In the genomic region with DNA sequence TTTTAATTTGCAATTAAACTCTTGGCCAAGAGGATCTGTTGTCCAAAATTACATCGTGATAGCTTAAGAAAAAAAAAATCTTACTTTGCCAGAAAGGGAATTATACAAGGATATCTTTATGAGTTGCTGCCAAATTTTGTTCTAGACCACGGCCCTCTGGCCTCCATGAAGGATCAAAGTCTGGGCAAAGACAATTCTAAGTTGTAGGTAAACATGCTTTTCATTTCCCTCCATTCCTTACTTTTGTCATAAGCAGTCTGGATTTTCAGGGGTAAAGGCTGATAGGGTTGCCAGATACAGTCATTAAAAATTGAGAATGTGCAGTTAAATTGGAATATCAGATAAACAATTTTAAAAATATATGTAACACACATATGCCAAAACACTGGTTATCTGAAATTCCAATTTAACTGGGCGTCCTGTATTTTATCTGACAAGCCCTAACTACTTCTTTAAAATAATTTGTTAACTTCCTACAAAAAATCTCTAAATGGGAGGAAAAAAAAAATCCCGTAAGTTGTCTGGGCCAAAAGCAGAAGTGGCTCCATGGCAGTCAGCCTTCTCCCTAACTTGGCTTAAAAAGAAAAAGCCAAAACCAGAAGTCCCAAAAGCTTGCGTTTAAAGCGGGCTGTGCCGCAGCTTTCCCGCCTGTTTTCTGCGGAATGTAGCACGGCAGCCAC, we compare ENCODE assay signal across 8 cellular contexts.
A peak's percentile ranks its signal among the peaks of the same experiment; 100 is the strongest.
DNase-seq lines count a peak whose midpoint lies in the region; ATAC-seq and TF ChIP-seq lines count a peak whose summit lies in the region.

No MANE protein-coding gene starts in this region.

- H3K27ac ChIP-seq in CD8-positive, alpha-beta memory T cell (ENCODE audit: low read depth, low read length), result peak overlapping the region; percentile 99
- H3K27ac ChIP-seq in MM.1S (ENCODE audit: low read length) (peak overlapping the region; percentile 100), ectodermal cell (ENCODE audit: insufficient read depth, low read depth, low read length, poor library complexity, severe bottlenecking) (peak overlapping the region; percentile 99), osteoblast (ENCODE audit: low read depth, low read length) (peak overlapping the region; percentile 98)

- H2AFZ ChIP-seq in MM.1S (ENCODE audit: low read length) (peak overlapping the region; percentile 92), osteoblast (ENCODE audit: low read length) (peak overlapping the region; percentile 91)

- DNase-seq in CD8-positive, alpha-beta memory T cell, result no peak
- DNase-seq in MM.1S, result peak; percentile 22
- no peak for DNase-seq in osteoblast (ENCODE audit: insufficient read length, low spot score, missing footprints)
- no peak for DNase-seq in DMS79 (lab: John Stamatoyannopoulos, UW)

- no peaks in the 10 kb centered on the region for H4K20me1 ChIP-seq in MM.1S (ENCODE audit: insufficient read depth, low read length)
- H4K20me1 ChIP-seq in osteoblast (ENCODE audit: insufficient read depth, low read length), result peaks cover 22% of the 10 kb centered on the region

- peaks cover 26% of the 10 kb centered on the region for H3K4me1 ChIP-seq in CD8-positive, alpha-beta memory T cell (ENCODE audit: insufficient read depth, low read length)
- H3K4me1 ChIP-seq in MM.1S (ENCODE audit: low read length) (peaks cover 25% of the 10 kb centered on the region), ectodermal cell (ENCODE audit: control insufficient read depth, insufficient read depth, low read length) (peaks cover 8% of the 10 kb centered on the region), osteoblast (ENCODE audit: insufficient read depth, low read length) (peaks cover 26% of the 10 kb centered on the region)

- no peaks in the 10 kb centered on the region for H3K27me3 ChIP-seq in CD8-positive, alpha-beta memory T cell (ENCODE audit: insufficient read depth, low read length, poor library complexity, severe bottlenecking)
- no peaks in the 10 kb centered on the region for H3K27me3 ChIP-seq in MM.1S (replicated peaks; ENCODE audit: insufficient read depth, low read length)
- H3K27me3 ChIP-seq in ectodermal cell (ENCODE audit: control insufficient read depth, insufficient read depth, low read length, poor library complexity, severe bottlenecking), result no peaks in the 10 kb centered on the region
- no peaks in the 10 kb centered on the region for H3K27me3 ChIP-seq in osteoblast (ENCODE audit: insufficient read depth, low read length)

- H3K4me3 Mint-ChIP-seq in CD8-positive, alpha-beta memory T cell, result peak overlapping the region; percentile 87 to 97 (median 95)

- peak overlapping the region; percentile 85 for H3K4me3 ChIP-seq in CD8-positive, alpha-beta memory T cell (ENCODE audit: low read length)
- H3K4me3 ChIP-seq in MM.1S (ENCODE audit: low read length), result peak overlapping the region; percentile 75
- peak overlapping the region; percentile 88 for H3K4me3 ChIP-seq in ectodermal cell (ENCODE audit: insufficient read depth, low read depth, low read length)
- peak overlapping the region; percentile 90 for H3K4me3 ChIP-seq in osteoblast (ENCODE audit: insufficient read depth, low read length)

- peak overlapping the region; percentile 95 to 100 (median 100) for H3K27ac Mint-ChIP-seq in CD8-positive, alpha-beta memory T cell

- TF ChIP-seq CTCF in MM.1S (IDR thresholded peaks at IDR 0.05; ENCODE audit: low read length) (no peak), osteoblast (IDR thresholded peaks at IDR 0.05; ENCODE audit: extremely low read depth, low read depth, low read length) (no peak)

- H3K27me3 Mint-ChIP-seq in CD8-positive, alpha-beta memory T cell, result no peaks in the 10 kb centered on the region

- WGBS in ectodermal cell, 2 experiments, result 31 to 33% methylated on average over 10 of the region's 10 CpGs

- H3K36me3 Mint-ChIP-seq in CD8-positive, alpha-beta memory T cell, result peaks cover 0 to 13% (median 0%) of the 10 kb centered on the region in 3 donors

- CTCF ChIA-PET in CD8-positive, alpha-beta memory T cell (lab: Charles Lee), result interaction anchor here (1.2 to 2.5 kb wide), 6 partner anchors 8 to 198 kb away, joined by 3 to 12 read pairs (median 7); a partner anchor contains a TSS

- no peaks in the 10 kb centered on the region for H3K9me3 Mint-ChIP-seq in CD8-positive, alpha-beta memory T cell

- ATAC-seq in HG03432 (IDR thresholded peaks at IDR 0.05; ENCODE audit: unreplicated experiment) (no peak), HG02678 (IDR thresholded peaks at IDR 0.05; ENCODE audit: unreplicated experiment) (no peak), HG03378 (IDR thresholded peaks at IDR 0.05; ENCODE audit: unreplicated experiment) (no peak)

- H3K36me3 ChIP-seq in CD8-positive, alpha-beta memory T cell (ENCODE audit: insufficient read depth, low read length), result no peaks in the 10 kb centered on the region
- no peaks in the 10 kb centered on the region for H3K36me3 ChIP-seq in MM.1S (replicated peaks; ENCODE audit: insufficient read depth, low read length)
- H3K36me3 ChIP-seq in ectodermal cell (ENCODE audit: control insufficient read depth, insufficient read depth, low read length), result no peaks in the 10 kb centered on the region
- peaks cover 12% of the 10 kb centered on the region for H3K36me3 ChIP-seq in osteoblast (ENCODE audit: insufficient read depth, low read length)

- peaks cover 29% of the 10 kb centered on the region for H3F3A ChIP-seq in MM.1S (ENCODE audit: insufficient read depth, low read length)

- POLR2A ChIA-PET in CD8-positive, alpha-beta memory T cell (lab: Charles Lee), result interaction anchor here (1.0 to 2.3 kb wide), 3 partner anchors 135 to 342 kb away, joined by 4 to 18 read pairs (median 10); a partner anchor contains a TSS

- peak overlapping the region; percentile 100 for H3K9ac ChIP-seq in MM.1S (ENCODE audit: low read length)

- H3K79me2 ChIP-seq in MM.1S (ENCODE audit: low read length) (peaks cover 21% of the 10 kb centered on the region), osteoblast (ENCODE audit: insufficient read depth, low read length) (peaks cover 54% of the 10 kb centered on the region)

- peak overlapping the region; percentile 56 for H3K4me2 ChIP-seq in MM.1S (ENCODE audit: low read depth, low read length)
- peak overlapping the region; percentile 92 for H3K4me2 ChIP-seq in osteoblast (ENCODE audit: insufficient read depth, low read length)

- no peaks in the 10 kb centered on the region; the same call in 1 of the 2 replicates for H3K9me2 ChIP-seq in MM.1S (replicated peaks; ENCODE audit: insufficient read depth, low read length)

- H3K9me3 ChIP-seq in CD8-positive, alpha-beta memory T cell (ENCODE audit: low read length), result no peaks in the 10 kb centered on the region
- H3K9me3 ChIP-seq in MM.1S (replicated peaks; ENCODE audit: insufficient read depth, low read length) (no peaks in the 10 kb centered on the region), ectodermal cell (ENCODE audit: control insufficient read depth, low read length) (peaks cover 2% of the 10 kb centered on the region), osteoblast (ENCODE audit: low read depth, low read length) (no peaks in the 10 kb centered on the region)

- H3K4me1 Mint-ChIP-seq in CD8-positive, alpha-beta memory T cell, result peaks cover 40 to 45% (median 41%) of the 10 kb centered on the region in 3 donors
